In genomic region chr1:225845633-225846259, GRCh38 we compare ENCODE assay signal across 1 cellular context.
TF ChIP-seq lines count a peak whose summit lies in the region.

No MANE protein-coding gene starts in this region.

TF ChIP-seq in HepG2, 621 proteins besides CTCF, POLR2A, EP300 and RAD21 (continued from another document and continues in another):
- no peak for TF ChIP-seq ZNF276 (CRISPR knock-in tag; IDR thresholded peaks at IDR 0.05; ENCODE audit: low read depth)
- no peak for TF ChIP-seq ZC3H4 (CRISPR knock-in tag; IDR thresholded peaks at IDR 0.05; ENCODE audit: borderline replicate concordance)
- peak; percentile 81; the same call in 1 of the 2 replicates for TF ChIP-seq ZBTB38 (CRISPR knock-in tag; IDR thresholded peaks at IDR 0.05)
- no peak for TF ChIP-seq CHD2 (IDR thresholded peaks at IDR 0.05; ENCODE audit: low read depth, low read length)
- TF ChIP-seq UBTF (CRISPR knock-in tag; IDR thresholded peaks at IDR 0.05), result peak; percentile 42; the same call in 1 of the 2 replicates
- no peak for TF ChIP-seq SMYD3 (CRISPR knock-in tag; IDR thresholded peaks at IDR 0.05)
- TF ChIP-seq HES4 (CRISPR knock-in tag; IDR thresholded peaks at IDR 0.05; ENCODE audit: borderline replicate concordance), result peak; percentile 17; the same call in 1 of the 2 replicates
- no peak for TF ChIP-seq DNMT1 (CRISPR knock-in tag; IDR thresholded peaks at IDR 0.05)
- TF ChIP-seq ZNF318 (CRISPR knock-in tag; IDR thresholded peaks at IDR 0.05), result no peak
- TF ChIP-seq ZNF589 (CRISPR knock-in tag; conservative IDR thresholded peaks at IDR 0.05), result no peak
- TF ChIP-seq THAP11 (CRISPR knock-in tag; IDR thresholded peaks at IDR 0.05), result 0 out of 2 replicates have a peak, but pooled peaks have one; percentile 22
- TF ChIP-seq THAP9 (CRISPR knock-in tag; IDR thresholded peaks at IDR 0.05; ENCODE audit: borderline replicate concordance), result 0 out of 2 replicates have a peak, but pooled peaks have one; percentile 49
- no peak for TF ChIP-seq TRAFD1 (CRISPR knock-in tag; IDR thresholded peaks at IDR 0.05; ENCODE audit: borderline replicate concordance)
- TF ChIP-seq STAG1 (CRISPR knock-in tag; IDR thresholded peaks at IDR 0.05), result peak; percentile 92
- peak; percentile 44; the same call in 1 of the 2 replicates for TF ChIP-seq ZNF350 (CRISPR knock-in tag; IDR thresholded peaks at IDR 0.05; ENCODE audit: borderline replicate concordance, low read depth)
- TF ChIP-seq NFE2 (CRISPR knock-in tag; IDR thresholded peaks at IDR 0.05), result no peak
- no peak for TF ChIP-seq EHMT2 (IDR thresholded peaks at IDR 0.05; ENCODE audit: borderline replicate concordance, low read depth, low read length)
- TF ChIP-seq CENPX (CRISPR knock-in tag; IDR thresholded peaks at IDR 0.05), result no peak
- TF ChIP-seq CREB1 (IDR thresholded peaks at IDR 0.05), result no peak
- TF ChIP-seq CREB1 (CRISPR knock-in tag; IDR thresholded peaks at IDR 0.05), result no peak
- peak; percentile 85 for TF ChIP-seq RBM22 (optimal IDR thresholded peaks at IDR 0.05; ENCODE audit: low read length)
- 0 out of 2 replicates have a peak, but pooled peaks have one; percentile 28 for TF ChIP-seq ZNF770 (CRISPR knock-in tag; IDR thresholded peaks at IDR 0.05)
- no peak for TF ChIP-seq TEAD3 (CRISPR knock-in tag; optimal IDR thresholded peaks at IDR 0.05; ENCODE audit: borderline replicate concordance)
- TF ChIP-seq SOX6 (IDR thresholded peaks at IDR 0.05), result no peak
- peak; percentile 30; the same call in 1 of the 2 replicates for TF ChIP-seq SOX6 (CRISPR knock-in tag; IDR thresholded peaks at IDR 0.05)
- no peak for TF ChIP-seq ZNF431 (CRISPR knock-in tag; IDR thresholded peaks at IDR 0.05; ENCODE audit: borderline replicate concordance, low read depth)
- no peak for TF ChIP-seq GMEB1 (CRISPR knock-in tag; IDR thresholded peaks at IDR 0.05; ENCODE audit: borderline replicate concordance)
- no peak for TF ChIP-seq TAF15 (IDR thresholded peaks at IDR 0.05; ENCODE audit: low read depth, low read length, poor library complexity, severe bottlenecking)
- TF ChIP-seq MBD4 (IDR thresholded peaks at IDR 0.05; ENCODE audit: borderline replicate concordance, low read length), result no peak
- 0 out of 2 replicates have a peak, but pooled peaks have one; percentile 27 for TF ChIP-seq MIXL1 (CRISPR knock-in tag; IDR thresholded peaks at IDR 0.05)
- TF ChIP-seq RAD51 (IDR thresholded peaks at IDR 0.05; ENCODE audit: borderline replicate concordance), result no peak
- peak; percentile 53 for TF ChIP-seq POLR2AphosphoS5 (IDR thresholded peaks at IDR 0.05; ENCODE audit: low read depth, low read length)
- peak; percentile 51; the same call in 1 of the 2 replicates for TF ChIP-seq ZNF788 (CRISPR knock-in tag; IDR thresholded peaks at IDR 0.05; ENCODE audit: borderline replicate concordance)
- TF ChIP-seq ELK4 (CRISPR knock-in tag; IDR thresholded peaks at IDR 0.05; ENCODE audit: borderline replicate concordance), result no peak
- TF ChIP-seq TBX2 (CRISPR knock-in tag; IDR thresholded peaks at IDR 0.05; ENCODE audit: borderline replicate concordance), result 0 out of 2 replicates have a peak, but pooled peaks have one; percentile 19
